Comparison of ENCODE assay signal across 14 cellular contexts in the genomic region with DNA sequence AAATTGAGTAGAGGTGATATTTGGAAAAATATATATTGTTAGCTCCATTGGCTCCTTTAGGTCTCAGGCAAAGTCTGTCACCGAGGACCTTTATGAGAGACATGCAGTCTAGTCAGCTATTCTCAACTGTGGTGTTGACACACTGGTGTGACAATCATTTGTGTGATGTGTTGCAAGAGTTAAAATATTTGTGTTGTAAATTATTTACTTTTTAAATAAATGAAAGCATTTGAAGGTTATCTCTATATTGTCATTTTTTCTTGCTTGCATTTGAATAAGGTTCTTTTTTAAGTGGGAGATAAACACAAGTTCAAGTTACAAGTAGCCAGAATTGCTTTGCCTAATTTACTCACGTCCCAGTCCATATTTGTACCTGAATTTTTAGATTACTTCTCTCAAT. TPM values are rescaled to one million over a fixed set of nuclear protein-coding genes. Genes with fewer than 3 reads are reported as not detected.
DNase-seq lines count a peak whose midpoint lies in the region; ATAC-seq and TF ChIP-seq lines count a peak whose summit lies in the region.
"Had no signal": no experiment of that assay in that cellular context is flagged by ENCODE, and none has a peak within 500 bp of the region (broad histone marks: within the 10 kb centered on the region; RNA-seq: fewer than 3 reads in every experiment).

No MANE protein-coding gene starts in this region.

- no peak for ATAC-seq in activated T-cell treated with anti-CD3 and anti-CD28 coated beads, Interleukin-2, amount 50 U/mL, for 4 hours
- ATAC-seq in RWPE2 (ENCODE audit: low read depth) (no peak), GM19463 (IDR thresholded peaks at IDR 0.05; ENCODE audit: unreplicated experiment) (no peak)
- ATAC-seq: HCT116 had no signal

- no peak overlapping the region for H2AFZ ChIP-seq in hepatocyte

- peak overlapping the region; percentile 89 for H3K4me2 ChIP-seq in hepatocyte

- no peaks in the 10 kb centered on the region for H3K9me3 Mint-ChIP-seq in activated T-cell treated with anti-CD3 and anti-CD28 coated beads, Interleukin-2, amount 50 U/mL, for 4 hours

- peaks cover 72% of the 10 kb centered on the region for H3K79me2 ChIP-seq in hepatocyte

- in situ Hi-C loops in transverse colon (cut with MboI; ENCODE audit: low pct_ligation_motif_present in 1 of 4, low pct_unique_long_range_greater_than_20kb in 1 of 4, low sequenced_read_pairs in 3 of 4), result no loop called here

- H3K4me1 Mint-ChIP-seq in activated T-cell treated with anti-CD3 and anti-CD28 coated beads, Interleukin-2, amount 50 U/mL, for 4 hours (ENCODE audit: low read depth), result peaks cover 48% of the 10 kb centered on the region

- H3K9me3 ChIP-seq in RWPE2 (ENCODE audit: severe bottlenecking) (no peaks in the 10 kb centered on the region), hepatocyte (ENCODE audit: low read depth) (no peaks in the 10 kb centered on the region), transverse colon (no peaks in the 10 kb centered on the region)
- H3K9me3 ChIP-seq: BLaER1 had no signal

- H3K4me3 Mint-ChIP-seq in activated T-cell treated with anti-CD3 and anti-CD28 coated beads, Interleukin-2, amount 50 U/mL, for 4 hours, result peak overlapping the region; percentile 99

- no peak for DNase-seq in activated T-cell treated with anti-CD3 and anti-CD28 coated beads, Interleukin-2, amount 50 U/mL, for 4 hours
- DNase-seq in activated T-cell treated with anti-CD3 and anti-CD28 coated beads for 4 hours (no peak), RWPE2 (ENCODE audit: low spot score) (no peak), hepatocyte (ENCODE audit: low spot score) (peak; percentile 18), transverse colon (no peak), Kasumi-1 (lab: John Stamatoyannopoulos, UW) (no peak), dorsolateral prefrontal cortex (no peak)
- DNase-seq: aorta; foreskin melanocyte; NCI-H226; stimulated activated CD4-positive, alpha-beta T cell treated with anti-CD3 and anti-CD28 coated beads, Interleukin-1b, Interleukin-23, amount 100 ng/mL, for 48 hours had no signal

- intact Hi-C loops in transverse colon (cut with DNase I; ENCODE audit: low total_unique reads) (loop anchor here (10.0 kb wide), 1 partner anchor 129 kb away; the partner anchor contains the start of genes PEX13 and PUS10), dorsolateral prefrontal cortex (cut with DNase I) (loop anchor here in 1 of 2 donors (10.0 kb wide), 1 partner anchor 129 kb away; the partner anchor contains the start of genes PEX13 and PUS10)

- no peak for TF ChIP-seq CTCF in RWPE2 (IDR thresholded peaks at IDR 0.05; ENCODE audit: poor library complexity, severe bottlenecking)
- TF ChIP-seq CTCF in hepatocyte (IDR thresholded peaks at IDR 0.05; ENCODE audit: poor library complexity), result no peak
- TF ChIP-seq CTCF in transverse colon (IDR thresholded peaks at IDR 0.05), result no peak
- no peak for TF ChIP-seq CTCF in dorsolateral prefrontal cortex (IDR thresholded peaks at IDR 0.05 in 54 of 56, conservative IDR thresholded peaks at IDR 0.05 in 2 of 56; ENCODE audit: low read depth in 1 of 56, partially characterized antibody in 56 of 56)

- H3K27ac ChIP-seq in RWPE2 (ENCODE audit: poor library complexity, severe bottlenecking) (peak overlapping the region; percentile 76), hepatocyte (no peak overlapping the region), transverse colon (peak overlapping the region in 3 of 4 donors; percentile 98 to 100 (median 98)), dorsolateral prefrontal cortex (peak overlapping the region in 8 of 59 donors; percentile 1 to 96 (median 9))
- H3K27ac ChIP-seq: BLaER1 had no signal

- peaks cover 8% of the 10 kb centered on the region for H4K20me1 ChIP-seq in hepatocyte (ENCODE audit: insufficient read depth, poor library complexity, severe bottlenecking)

- no peak for TF ChIP-seq EP300 in transverse colon (IDR thresholded peaks at IDR 0.05; ENCODE audit: low read depth)

- H3K4me1 ChIP-seq in RWPE2 (ENCODE audit: insufficient read depth, poor library complexity, severe bottlenecking) (peaks cover 31% of the 10 kb centered on the region), hepatocyte (ENCODE audit: insufficient read depth) (peaks cover 7% of the 10 kb centered on the region), transverse colon (peaks cover 0 to 36% (median 26%) of the 10 kb centered on the region in 4 donors)

- H3K36me3 ChIP-seq in RWPE2 (ENCODE audit: low read depth) (no peaks in the 10 kb centered on the region; the same call in 1 of the 2 replicates), hepatocyte (replicated peaks; ENCODE audit: insufficient read depth, low read depth) (no peaks in the 10 kb centered on the region), transverse colon (no peaks in the 10 kb centered on the region)
- H3K36me3 ChIP-seq: BLaER1 had no signal

- H3K4me3 ChIP-seq in RWPE2 (ENCODE audit: severe bottlenecking), result no peak overlapping the region
- no peak overlapping the region for H3K4me3 ChIP-seq in hepatocyte
- H3K4me3 ChIP-seq in transverse colon, result no peak overlapping the region
- peak overlapping the region in 8 of 59 donors; percentile 5 to 98 (median 60) for H3K4me3 ChIP-seq in dorsolateral prefrontal cortex
- H3K4me3 ChIP-seq: BLaER1 had no signal

- no peaks in the 10 kb centered on the region for H3K9me2 ChIP-seq in hepatocyte (replicated peaks; ENCODE audit: insufficient read depth)

- no peak for TF ChIP-seq POLR2A in transverse colon (IDR thresholded peaks at IDR 0.05)

- H3K27me3 ChIP-seq in RWPE2 (ENCODE audit: insufficient read depth, poor library complexity, severe bottlenecking), result no peaks in the 10 kb centered on the region
- no peaks in the 10 kb centered on the region for H3K27me3 ChIP-seq in hepatocyte
- H3K27me3 ChIP-seq in transverse colon, result no peaks in the 10 kb centered on the region
- no peaks in the 10 kb centered on the region for H3K27me3 ChIP-seq in dorsolateral prefrontal cortex

- WGBS in hepatocyte (ENCODE audit: low lambda C conversion rate, missing lambda C conversion rate), result 55% methylated on average over 2 of the region's 2 CpGs
- 34 to 44% methylated on average over 2 of the region's 2 CpGs for WGBS in transverse colon (ENCODE audit: low coverage in 1 of 2), 2 donors

- H3K27me3 Mint-ChIP-seq in activated T-cell treated with anti-CD3 and anti-CD28 coated beads, Interleukin-2, amount 50 U/mL, for 4 hours (ENCODE audit: low read depth), result no peaks in the 10 kb centered on the region

- peaks cover 42% of the 10 kb centered on the region for H3K36me3 Mint-ChIP-seq in activated T-cell treated with anti-CD3 and anti-CD28 coated beads, Interleukin-2, amount 50 U/mL, for 4 hours (ENCODE audit: insufficient read depth)

RNA-seq across cellular contexts. Expression of gene REL, which starts 4.3 kb away (rescaled TPM):
- total RNA-seq in activated T-cell treated with anti-CD3 and anti-CD28 coated beads, Interleukin-2, amount 50 U/mL, for 4 hours, result 10 to 100 TPM; 75.5 to 92.2 (median 78.1) TPM
- total RNA-seq in hepatocyte (9.5 and 12.3 TPM in 2 replicates), transverse colon (10 to 100 TPM in 3 of 4 donors, 1 to 10 TPM in 1; 6.2 to 29.5 (median 14.9) TPM), dorsolateral prefrontal cortex (10 to 100 TPM in 103 of 120 experiments, 1 to 10 TPM in 17; 8.8 to 20.3 (median 12.3) TPM)
- 2.8 and 4.2 TPM in 2 replicates for polyA plus RNA-seq in hepatocyte
